In genomic region chr4:37895271-37895670, GRCh38 we compare ENCODE assay signal across 1 cellular context.
TF ChIP-seq lines count a peak whose summit lies in the region.

No MANE protein-coding gene starts in this region.

TF ChIP-seq in GM12878, 131 proteins besides CTCF, POLR2A, EP300 and RAD21 (continued from another document):
- TF ChIP-seq, protein P1, sequence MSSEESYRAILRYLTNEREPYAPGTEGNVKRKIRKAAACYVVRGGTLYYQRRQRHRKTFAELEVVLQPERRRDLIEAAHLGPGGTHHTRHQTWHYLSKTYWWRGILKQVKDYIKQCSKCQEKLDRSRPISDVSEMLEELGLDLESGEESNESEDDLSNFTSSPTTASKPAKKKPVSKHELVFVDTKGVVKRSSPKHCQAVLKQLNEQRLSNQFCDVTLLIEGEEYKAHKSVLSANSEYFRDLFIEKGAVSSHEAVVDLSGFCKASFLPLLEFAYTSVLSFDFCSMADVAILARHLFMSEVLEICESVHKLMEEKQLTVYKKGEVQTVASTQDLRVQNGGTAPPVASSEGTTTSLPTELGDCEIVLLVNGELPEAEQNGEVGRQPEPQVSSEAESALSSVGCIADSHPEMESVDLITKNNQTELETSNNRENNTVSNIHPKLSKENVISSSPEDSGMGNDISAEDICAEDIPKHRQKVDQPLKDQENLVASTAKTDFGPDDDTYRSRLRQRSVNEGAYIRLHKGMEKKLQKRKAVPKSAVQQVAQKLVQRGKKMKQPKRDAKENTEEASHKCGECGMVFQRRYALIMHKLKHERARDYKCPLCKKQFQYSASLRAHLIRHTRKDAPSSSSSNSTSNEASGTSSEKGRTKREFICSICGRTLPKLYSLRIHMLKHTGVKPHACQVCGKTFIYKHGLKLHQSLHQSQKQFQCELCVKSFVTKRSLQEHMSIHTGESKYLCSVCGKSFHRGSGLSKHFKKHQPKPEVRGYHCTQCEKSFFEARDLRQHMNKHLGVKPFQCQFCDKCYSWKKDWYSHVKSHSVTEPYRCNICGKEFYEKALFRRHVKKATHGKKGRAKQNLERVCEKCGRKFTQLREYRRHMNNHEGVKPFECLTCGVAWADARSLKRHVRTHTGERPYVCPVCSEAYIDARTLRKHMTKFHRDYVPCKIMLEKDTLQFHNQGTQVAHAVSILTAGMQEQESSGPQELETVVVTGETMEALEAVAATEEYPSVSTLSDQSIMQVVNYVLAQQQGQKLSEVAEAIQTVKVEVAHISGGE (CRISPR knock-in tag; IDR thresholded peaks at IDR 0.05) = no peak
- TF ChIP-seq HDGF (IDR thresholded peaks at IDR 0.05) (no peak), USF1 (IDR thresholded peaks at IDR 0.05; ENCODE audit: borderline replicate concordance, extremely low read length, insufficient read depth, low read depth, low read length) (no peak), RELB (IDR thresholded peaks at IDR 0.05; ENCODE audit: low read depth) (no peak), CREM (IDR thresholded peaks at IDR 0.05; ENCODE audit: low read depth) (no peak), MEF2B (IDR thresholded peaks at IDR 0.05; ENCODE audit: partially characterized antibody, poor library complexity, severe bottlenecking) (no peak), TBL1XR1 (IDR thresholded peaks at IDR 0.05; ENCODE audit: low read depth, low read length) (no peak)
- TF ChIP-seq, protein P2, sequence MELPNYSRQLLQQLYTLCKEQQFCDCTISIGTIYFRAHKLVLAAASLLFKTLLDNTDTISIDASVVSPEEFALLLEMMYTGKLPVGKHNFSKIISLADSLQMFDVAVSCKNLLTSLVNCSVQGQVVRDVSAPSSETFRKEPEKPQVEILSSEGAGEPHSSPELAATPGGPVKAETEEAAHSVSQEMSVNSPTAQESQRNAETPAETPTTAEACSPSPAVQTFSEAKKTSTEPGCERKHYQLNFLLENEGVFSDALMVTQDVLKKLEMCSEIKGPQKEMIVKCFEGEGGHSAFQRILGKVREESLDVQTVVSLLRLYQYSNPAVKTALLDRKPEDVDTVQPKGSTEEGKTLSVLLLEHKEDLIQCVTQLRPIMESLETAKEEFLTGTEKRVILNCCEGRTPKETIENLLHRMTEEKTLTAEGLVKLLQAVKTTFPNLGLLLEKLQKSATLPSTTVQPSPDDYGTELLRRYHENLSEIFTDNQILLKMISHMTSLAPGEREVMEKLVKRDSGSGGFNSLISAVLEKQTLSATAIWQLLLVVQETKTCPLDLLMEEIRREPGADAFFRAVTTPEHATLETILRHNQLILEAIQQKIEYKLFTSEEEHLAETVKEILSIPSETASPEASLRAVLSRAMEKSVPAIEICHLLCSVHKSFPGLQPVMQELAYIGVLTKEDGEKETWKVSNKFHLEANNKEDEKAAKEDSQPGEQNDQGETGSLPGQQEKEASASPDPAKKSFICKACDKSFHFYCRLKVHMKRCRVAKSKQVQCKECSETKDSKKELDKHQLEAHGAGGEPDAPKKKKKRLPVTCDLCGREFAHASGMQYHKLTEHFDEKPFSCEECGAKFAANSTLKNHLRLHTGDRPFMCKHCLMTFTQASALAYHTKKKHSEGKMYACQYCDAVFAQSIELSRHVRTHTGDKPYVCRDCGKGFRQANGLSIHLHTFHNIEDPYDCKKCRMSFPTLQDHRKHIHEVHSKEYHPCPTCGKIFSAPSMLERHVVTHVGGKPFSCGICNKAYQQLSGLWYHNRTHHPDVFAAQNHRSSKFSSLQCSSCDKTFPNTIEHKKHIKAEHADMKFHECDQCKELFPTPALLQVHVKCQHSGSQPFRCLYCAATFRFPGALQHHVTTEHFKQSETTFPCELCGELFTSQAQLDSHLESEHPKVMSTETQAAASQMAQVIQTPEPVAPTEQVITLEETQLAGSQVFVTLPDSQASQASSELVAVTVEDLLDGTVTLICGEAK (IDR thresholded peaks at IDR 0.05; ENCODE audit: borderline replicate concordance) = no peak
